ENCODE assay signal across 7 cellular contexts in genomic region chr7:143533213-143533840, GRCh38. TPM values are rescaled to one million over a fixed set of nuclear protein-coding genes. Genes with fewer than 3 reads are reported as not detected.
"Had no signal": no experiment of that assay in that cellular context is flagged by ENCODE, and none has a peak within 500 bp of the region (broad histone marks: within the 10 kb centered on the region; RNA-seq: fewer than 3 reads in every experiment).

No MANE protein-coding gene starts in this region.

RNA-seq across cellular contexts. Expression of gene CTAGE15, which starts 38.3 kb away (rescaled TPM):
- total RNA-seq: activated B cell treated with CpG ODN at 0.5 μM for 24 hours; activated CD8-positive, alpha-beta memory T cell treated with anti-CD3 and anti-CD28 coated beads, Interleukin-2, amount 10 ng/mL, durations not matched to agents 7 days and 5 days; cardiac septum had no signal

RNA-seq across cellular contexts. Expression of gene TAS2R41, which starts 55.7 kb away (rescaled TPM):
- total RNA-seq: activated B cell treated with CpG ODN at 0.5 μM for 24 hours; activated CD4-positive, alpha-beta T cell treated with anti-CD3 and anti-CD28 coated beads, Interleukin-2, amount 10 ng/mL, durations not matched to agents 24 days and 14 days; activated CD8-positive, alpha-beta memory T cell treated with anti-CD3 and anti-CD28 coated beads, Interleukin-2, amount 10 ng/mL, durations not matched to agents 7 days and 5 days; activated T-helper 1 cell treated with anti-CD3 and anti-CD28 coated beads, Interleukin-12 subunit alpha, Interleukin-12 subunit beta, Interleukin-2, Interleukin-4 antibody, amounts not matched to agents 30 ng/mL and 10 ng/mL and 1 ng/mL, durations not matched to agents 14 hours and 24 hours and 36 hours; ascending aorta; cardiac septum; Peyer's patch had no signal
